In the genomic region with DNA sequence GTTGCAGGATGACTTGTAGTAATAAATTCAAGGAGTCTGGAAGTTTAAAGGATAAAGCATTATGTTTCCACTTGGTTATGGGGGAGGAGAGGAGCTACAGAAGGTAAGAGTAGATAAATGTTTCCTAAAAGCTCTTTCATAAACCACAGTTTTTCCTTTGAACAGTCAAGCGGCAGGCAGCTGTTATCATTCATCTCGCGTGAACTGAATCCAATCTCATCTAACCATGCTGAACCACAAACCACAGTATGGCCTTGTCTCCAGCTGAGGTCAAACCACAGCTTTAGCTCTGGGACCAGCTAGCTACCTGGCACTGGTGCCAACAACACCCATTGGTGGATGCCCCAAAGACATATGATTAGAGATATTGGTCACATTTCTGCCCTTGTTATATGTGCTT, we compare ENCODE assay signal across 1 cellular context.
TF ChIP-seq lines count a peak whose summit lies in the region.

No MANE protein-coding gene starts in this region.

TF ChIP-seq in K562, 482 proteins besides CTCF, POLR2A, EP300 and RAD21 (continued from another document and continues in another):
- TF ChIP-seq, protein P1, sequence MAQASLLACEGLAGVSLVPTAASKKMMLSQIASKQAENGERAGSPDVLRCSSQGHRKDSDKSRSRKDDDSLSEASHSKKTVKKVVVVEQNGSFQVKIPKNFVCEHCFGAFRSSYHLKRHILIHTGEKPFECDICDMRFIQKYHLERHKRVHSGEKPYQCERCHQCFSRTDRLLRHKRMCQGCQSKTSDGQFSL (CRISPR knock-in tag; IDR thresholded peaks at IDR 0.05) = no peak
- TF ChIP-seq, protein P1 (tag; IDR thresholded peaks at IDR 0.05) = no peak
- TF ChIP-seq ETS2 (tag; IDR thresholded peaks at IDR 0.05; ENCODE audit: borderline replicate concordance, poor library complexity, severe bottlenecking) (no peak), CEBPB (tag; IDR thresholded peaks at IDR 0.05) (no peak), EP400 (IDR thresholded peaks at IDR 0.05) (no peak), EGR1 (conservative IDR thresholded peaks at IDR 0.05) (no peak), DMBX1 (CRISPR knock-in tag; IDR thresholded peaks at IDR 0.05; ENCODE audit: borderline replicate concordance) (peak; percentile 81; the same call in 1 of the 2 replicates), DEAF1 (CRISPR knock-in tag; IDR thresholded peaks at IDR 0.05) (no peak), ARID1B (IDR thresholded peaks at IDR 0.05) (peak; percentile 97), ZBTB26 (CRISPR knock-in tag; IDR thresholded peaks at IDR 0.05) (no peak), ERF (CRISPR knock-in tag; IDR thresholded peaks at IDR 0.05) (no peak), ELK3 (CRISPR knock-in tag; IDR thresholded peaks at IDR 0.05) (no peak), RUNX1 (IDR thresholded peaks at IDR 0.05; ENCODE audit: low read depth) (peak; percentile 100), MTA1 (IDR thresholded peaks at IDR 0.05; ENCODE audit: borderline replicate concordance) (peak; percentile 70; the same call in 1 of the 2 replicates), TBP (optimal IDR thresholded peaks at IDR 0.05; ENCODE audit: low read depth, low read length) (no peak), EWSR1 (IDR thresholded peaks at IDR 0.05; ENCODE audit: borderline replicate concordance, low read depth, partially characterized antibody) (no peak), NR2C1 (IDR thresholded peaks at IDR 0.05) (peak; percentile 17; the same call in 1 of the 2 replicates), NR2C1 (tag; IDR thresholded peaks at IDR 0.05) (0 out of 2 replicates have a peak, but pooled peaks have one; percentile 17), NFRKB (IDR thresholded peaks at IDR 0.05; ENCODE audit: low read depth) (no peak), NCOA2 (IDR thresholded peaks at IDR 0.05; ENCODE audit: partially characterized antibody in 2 of 2) (peak; percentile 58 to 69), PTTG1 (tag; IDR thresholded peaks at IDR 0.05; ENCODE audit: low read depth) (no peak), NFE2L1 (tag; IDR thresholded peaks at IDR 0.05; ENCODE audit: borderline replicate concordance, low read depth) (no peak), TSC22D4 (tag; IDR thresholded peaks at IDR 0.05) (no peak), FOXJ2 (tag; IDR thresholded peaks at IDR 0.05) (no peak), ZBTB2 (IDR thresholded peaks at IDR 0.05) (no peak), TCF7 (IDR thresholded peaks at IDR 0.05; ENCODE audit: borderline replicate concordance) (peak; percentile 96), HES1 (IDR thresholded peaks at IDR 0.05; ENCODE audit: low read depth) (peak; percentile 98), TARDBP (IDR thresholded peaks at IDR 0.05) (no peak), SMAD3 (CRISPR knock-in tag; conservative IDR thresholded peaks at IDR 0.05) (no peak), HOXB6 (CRISPR knock-in tag; IDR thresholded peaks at IDR 0.05; ENCODE audit: borderline replicate concordance) (no peak), BCL6 (CRISPR knock-in tag; IDR thresholded peaks at IDR 0.05) (no peak), ZNF696 (CRISPR knock-in tag; conservative IDR thresholded peaks at IDR 0.05) (no peak), FOS (IDR thresholded peaks at IDR 0.05; ENCODE audit: extremely low read depth, insufficient read length) (no peak), MITF (IDR thresholded peaks at IDR 0.05) (peak; percentile 46; the same call in 1 of the 2 replicates), ZNF263 (CRISPR knock-in tag; IDR thresholded peaks at IDR 0.05; ENCODE audit: borderline replicate concordance) (no peak), MAFG (tag; conservative IDR thresholded peaks at IDR 0.05) (no peak), ZNF311 (CRISPR knock-in tag; IDR thresholded peaks at IDR 0.05) (no peak), COPS2 (conservative IDR thresholded peaks at IDR 0.05) (no peak), HMGXB4 (CRISPR knock-in tag; IDR thresholded peaks at IDR 0.05) (no peak), PTBP1 (IDR thresholded peaks at IDR 0.05; ENCODE audit: low read depth, low read length) (no peak), NCOA4 (IDR thresholded peaks at IDR 0.05; ENCODE audit: partially characterized antibody) (no peak), PHB (CRISPR knock-in tag; IDR thresholded peaks at IDR 0.05) (no peak), ZNF444 (CRISPR knock-in tag; IDR thresholded peaks at IDR 0.05) (no peak), ZNF395 (CRISPR knock-in tag; IDR thresholded peaks at IDR 0.05) (peak; percentile 88), GTF2E2 (tag; IDR thresholded peaks at IDR 0.05) (no peak), MCM2 (IDR thresholded peaks at IDR 0.05; ENCODE audit: low read depth) (no peak), SMAD1 (IDR thresholded peaks at IDR 0.05; ENCODE audit: low read depth, low read length, partially characterized antibody) (no peak)
- TF ChIP-seq, protein P2, sequence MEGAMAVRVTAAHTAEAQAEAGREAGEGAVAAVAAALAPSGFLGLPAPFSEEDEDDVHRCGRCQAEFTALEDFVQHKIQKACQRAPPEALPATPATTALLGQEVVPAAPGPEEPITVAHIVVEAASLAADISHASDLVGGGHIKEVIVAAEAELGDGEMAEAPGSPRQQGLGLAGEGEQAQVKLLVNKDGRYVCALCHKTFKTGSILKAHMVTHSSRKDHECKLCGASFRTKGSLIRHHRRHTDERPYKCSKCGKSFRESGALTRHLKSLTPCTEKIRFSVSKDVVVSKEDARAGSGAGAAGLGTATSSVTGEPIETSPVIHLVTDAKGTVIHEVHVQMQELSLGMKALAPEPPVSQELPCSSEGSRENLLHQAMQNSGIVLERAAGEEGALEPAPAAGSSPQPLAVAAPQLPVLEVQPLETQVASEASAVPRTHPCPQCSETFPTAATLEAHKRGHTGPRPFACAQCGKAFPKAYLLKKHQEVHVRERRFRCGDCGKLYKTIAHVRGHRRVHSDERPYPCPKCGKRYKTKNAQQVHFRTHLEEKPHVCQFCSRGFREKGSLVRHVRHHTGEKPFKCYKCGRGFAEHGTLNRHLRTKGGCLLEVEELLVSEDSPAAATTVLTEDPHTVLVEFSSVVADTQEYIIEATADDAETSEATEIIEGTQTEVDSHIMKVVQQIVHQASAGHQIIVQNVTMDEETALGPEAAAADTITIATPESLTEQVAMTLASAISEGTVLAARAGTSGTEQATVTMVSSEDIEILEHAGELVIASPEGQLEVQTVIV (CRISPR knock-in tag; IDR thresholded peaks at IDR 0.05; ENCODE audit: borderline replicate concordance) = no peak
- TF ChIP-seq, protein P3, sequence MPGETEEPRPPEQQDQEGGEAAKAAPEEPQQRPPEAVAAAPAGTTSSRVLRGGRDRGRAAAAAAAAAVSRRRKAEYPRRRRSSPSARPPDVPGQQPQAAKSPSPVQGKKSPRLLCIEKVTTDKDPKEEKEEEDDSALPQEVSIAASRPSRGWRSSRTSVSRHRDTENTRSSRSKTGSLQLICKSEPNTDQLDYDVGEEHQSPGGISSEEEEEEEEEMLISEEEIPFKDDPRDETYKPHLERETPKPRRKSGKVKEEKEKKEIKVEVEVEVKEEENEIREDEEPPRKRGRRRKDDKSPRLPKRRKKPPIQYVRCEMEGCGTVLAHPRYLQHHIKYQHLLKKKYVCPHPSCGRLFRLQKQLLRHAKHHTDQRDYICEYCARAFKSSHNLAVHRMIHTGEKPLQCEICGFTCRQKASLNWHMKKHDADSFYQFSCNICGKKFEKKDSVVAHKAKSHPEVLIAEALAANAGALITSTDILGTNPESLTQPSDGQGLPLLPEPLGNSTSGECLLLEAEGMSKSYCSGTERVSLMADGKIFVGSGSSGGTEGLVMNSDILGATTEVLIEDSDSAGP (CRISPR knock-in tag; IDR thresholded peaks at IDR 0.05) = no peak
- TF ChIP-seq, protein P4, sequence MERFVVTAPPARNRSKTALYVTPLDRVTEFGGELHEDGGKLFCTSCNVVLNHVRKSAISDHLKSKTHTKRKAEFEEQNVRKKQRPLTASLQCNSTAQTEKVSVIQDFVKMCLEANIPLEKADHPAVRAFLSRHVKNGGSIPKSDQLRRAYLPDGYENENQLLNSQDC (CRISPR knock-in tag; IDR thresholded peaks at IDR 0.05) = no peak
